ENCODE assay signal across 8 cellular contexts in the genomic region with DNA sequence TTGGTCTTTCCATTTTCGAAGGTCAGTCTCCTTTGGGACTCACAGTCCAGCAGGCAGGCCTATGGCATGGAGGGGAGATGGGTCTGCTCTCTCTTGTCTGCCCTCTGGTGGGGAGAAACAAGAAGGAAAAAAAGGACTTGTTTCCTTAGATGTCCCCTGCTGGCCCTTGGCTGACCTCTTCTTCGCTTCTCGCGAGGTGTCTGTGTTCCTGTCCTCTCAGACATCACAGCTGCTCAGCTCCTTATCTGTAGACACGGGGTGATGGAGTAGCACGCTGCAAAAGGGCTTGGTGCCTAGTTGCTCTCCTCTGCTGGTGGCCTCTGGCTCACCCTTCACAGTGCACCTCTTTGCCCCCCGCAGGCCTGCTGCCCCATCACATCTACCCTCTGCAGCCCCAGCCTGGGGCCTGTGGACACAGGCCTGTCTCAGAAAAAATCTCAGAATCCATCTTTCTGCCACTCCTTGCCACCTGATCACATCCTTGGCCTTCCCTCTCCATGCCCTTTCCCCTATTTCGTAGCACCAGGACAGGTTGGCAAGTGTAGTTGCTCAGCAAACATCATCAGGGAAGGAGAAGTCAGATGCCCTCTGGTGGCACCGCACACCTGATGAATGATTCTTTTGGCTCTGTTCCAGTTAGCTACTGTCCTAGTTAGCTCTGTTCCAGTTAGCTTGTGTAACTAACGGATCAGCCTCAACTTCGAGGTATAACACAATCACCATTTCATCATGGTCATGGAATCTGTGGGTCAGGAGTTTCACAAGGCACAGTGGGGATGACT. TPM values are rescaled to one million over a fixed set of nuclear protein-coding genes. Genes with fewer than 3 reads are reported as not detected.
DNase-seq lines count a peak whose midpoint lies in the region; ATAC-seq, FAIRE-seq and TF ChIP-seq lines count a peak whose summit lies in the region.

No MANE protein-coding gene starts in this region.

- TF ChIP-seq CTCF in D721Med (IDR thresholded peaks at IDR 0.05; ENCODE audit: insufficient read depth, missing control alignments), result peak; percentile 58
- peak; percentile 81 for TF ChIP-seq CTCF in OCI-LY7 (conservative IDR thresholded peaks at IDR 0.05; ENCODE audit: low read length)
- TF ChIP-seq CTCF in osteocyte (IDR thresholded peaks at IDR 0.05), result peak; percentile 79

- ATAC-seq in activated naive CD8-positive, alpha-beta T cell treated with anti-CD3 and anti-CD28 coated beads, Interleukin-2, amount 10 ng/mL, durations not matched to agents 7 days and 5 days (ENCODE audit: low read depth), result no peak
- no peak for ATAC-seq in GM21447 (IDR thresholded peaks at IDR 0.05; ENCODE audit: unreplicated experiment)

- no TSS peak for BruUV-seq in OCI-LY7 (replicated peaks; lab: Mats Ljungman, UMichigan)

- no peaks in the 10 kb centered on the region for H3K4me1 ChIP-seq in OCI-LY7 (ENCODE audit: insufficient read depth, low read length, poor library complexity, severe bottlenecking)

- FAIRE-seq in D721Med (lab: Jason Lieb, UNC), result no peak

- no peak overlapping the region for H3K4me2 ChIP-seq in OCI-LY7 (ENCODE audit: low read length)

- POLR2A ChIA-PET in OCI-LY7 (lab: Charles Lee), result interaction anchor here (0.6 to 1.2 kb wide), 3 partner anchors 29 to 253 kb away, joined by 3 to 5 read pairs (median 3); no protein-coding TSS in a partner anchor
- POLR2A ChIA-PET in activated naive CD8-positive, alpha-beta T cell treated with anti-CD3 and anti-CD28 coated beads, Interleukin-2, amount 10 ng/mL, durations not matched to agents 7 days and 5 days (lab: Charles Lee), result no interaction called here

- H3K27ac Mint-ChIP-seq in activated naive CD8-positive, alpha-beta T cell treated with anti-CD3 and anti-CD28 coated beads, Interleukin-2, amount 10 ng/mL, durations not matched to agents 7 days and 5 days, result no peak overlapping the region
- H3K27ac Mint-ChIP-seq in osteocyte (ENCODE audit: unreplicated experiment), result no peak overlapping the region

- no peaks in the 10 kb centered on the region for H4K20me1 ChIP-seq in OCI-LY7 (ENCODE audit: insufficient read depth, low read length)

- CTCF ChIA-PET in OCI-LY7 (lab: Charles Lee; ENCODE audit: unreplicated experiment), result interaction anchor here (1.3 kb wide), 1 partner anchor 130 kb away, joined by 3 read pairs; no protein-coding TSS in a partner anchor

- H3K79me2 ChIP-seq in OCI-LY7 (ENCODE audit: insufficient read depth, low read depth, low read length), result no peaks in the 10 kb centered on the region

- DNase-seq in D721Med (ENCODE audit: insufficient read length, low spot score), result peak; percentile 50
- peak in 66 of 76 experiments; percentile 7 to 81 (median 46) for DNase-seq in HUDEP-2 (lab: John Stamatoyannopoulos, UW; ENCODE audit: unreplicated experiment in 76 of 76)
- peak; percentile 60 for DNase-seq in OCI-LY7 (ENCODE audit: low spot score)
- peak; percentile 42 for DNase-seq in activated naive CD8-positive, alpha-beta T cell treated with anti-CD3 and anti-CD28 coated beads, Interleukin-2, amount 10 ng/mL, durations not matched to agents 7 days and 5 days
- DNase-seq in head of caudate nucleus, result peak in 38 of 42 donors; percentile 11 to 85 (median 63)
- DNase-seq in osteocyte (ENCODE audit: extremely low spot score, unreplicated experiment), result no peak
- no peak for DNase-seq in NK-92 treated with Interleukin-12 subunit alpha and Interleukin-12 subunit beta, amount 100 ng/mL, for 24 hours (lab: John Stamatoyannopoulos, UW)

- no peak overlapping the region for H3K4me3 Mint-ChIP-seq in activated naive CD8-positive, alpha-beta T cell treated with anti-CD3 and anti-CD28 coated beads, Interleukin-2, amount 10 ng/mL, durations not matched to agents 7 days and 5 days
- no peak overlapping the region for H3K4me3 Mint-ChIP-seq in osteocyte (ENCODE audit: unreplicated experiment)

- peaks cover 9% of the 10 kb centered on the region for H3K27me3 Mint-ChIP-seq in activated naive CD8-positive, alpha-beta T cell treated with anti-CD3 and anti-CD28 coated beads, Interleukin-2, amount 10 ng/mL, durations not matched to agents 7 days and 5 days
- no peaks in the 10 kb centered on the region for H3K27me3 Mint-ChIP-seq in osteocyte (ENCODE audit: unreplicated experiment)

- H3K36me3 ChIP-seq in OCI-LY7 (ENCODE audit: insufficient read depth, low read length), result no peaks in the 10 kb centered on the region

- no peaks in the 10 kb centered on the region for H3K36me3 Mint-ChIP-seq in activated naive CD8-positive, alpha-beta T cell treated with anti-CD3 and anti-CD28 coated beads, Interleukin-2, amount 10 ng/mL, durations not matched to agents 7 days and 5 days
- H3K36me3 Mint-ChIP-seq in osteocyte (ENCODE audit: unreplicated experiment), result no peaks in the 10 kb centered on the region

- no peak overlapping the region for H2AFZ ChIP-seq in OCI-LY7 (ENCODE audit: low read length)

- no peak overlapping the region for H3K27ac ChIP-seq in OCI-LY7 (ENCODE audit: low read depth, low read length, poor library complexity, severe bottlenecking)

- H3K4me1 Mint-ChIP-seq in activated naive CD8-positive, alpha-beta T cell treated with anti-CD3 and anti-CD28 coated beads, Interleukin-2, amount 10 ng/mL, durations not matched to agents 7 days and 5 days, result peaks cover 4% of the 10 kb centered on the region
- H3K4me1 Mint-ChIP-seq in osteocyte (ENCODE audit: unreplicated experiment), result peaks cover 15% of the 10 kb centered on the region

- H3K9me2 ChIP-seq in OCI-LY7 (ENCODE audit: insufficient read depth, low read length), result no peaks in the 10 kb centered on the region

- H3K9me3 ChIP-seq in OCI-LY7 (ENCODE audit: low read length), result no peaks in the 10 kb centered on the region

- H3K4me3 ChIP-seq in OCI-LY7 (ENCODE audit: low read depth, low read length, poor library complexity, severe bottlenecking), result no peak overlapping the region

- peaks cover 2% of the 10 kb centered on the region for H3K9me3 Mint-ChIP-seq in activated naive CD8-positive, alpha-beta T cell treated with anti-CD3 and anti-CD28 coated beads, Interleukin-2, amount 10 ng/mL, durations not matched to agents 7 days and 5 days
- H3K9me3 Mint-ChIP-seq in osteocyte (ENCODE audit: unreplicated experiment), result no peaks in the 10 kb centered on the region

- intact Hi-C loops in OCI-LY7 (cut with micrococcal nuclease; ENCODE audit: unreplicated experiment) (loop anchor here (1.0 kb wide), 1 partner anchor 122 kb away; no protein-coding TSS in a partner anchor), head of caudate nucleus (cut with DNase I) (no loop called here)

RNA-seq across cellular contexts. Expression of a gene that starts 18.7 kb away (rescaled TPM):
- 185 and 223 TPM in 2 replicates for total RNA-seq in OCI-LY7 (2014; rRNA removed; shearing (Covaris generic))
- total RNA-seq in OCI-LY7 (2022) (256 and 298 TPM in 2 replicates), osteocyte (93.0 and 94.6 TPM in 2 replicates)
- total RNA-seq in activated naive CD8-positive, alpha-beta T cell treated with anti-CD3 and anti-CD28 coated beads, Interleukin-2, amount 10 ng/mL, durations not matched to agents 7 days and 5 days, result 100 to 1,000 TPM; 197 to 201 TPM

RNA-seq across cellular contexts. Expression of a gene that starts 25.6 kb away (rescaled TPM):
- 0.63 and 1.3 TPM in 2 replicates for total RNA-seq in OCI-LY7 (2014; rRNA removed; shearing (Covaris generic))
- 0.27 and 0.94 TPM in 2 replicates for total RNA-seq in OCI-LY7 (2022)
- total RNA-seq in activated naive CD8-positive, alpha-beta T cell treated with anti-CD3 and anti-CD28 coated beads, Interleukin-2, amount 10 ng/mL, durations not matched to agents 7 days and 5 days, result 10 to 100 TPM; 16.5 to 16.6 TPM
- total RNA-seq in osteocyte, result 8.0 and 10.4 TPM in 2 replicates

Comparison
In these comparisons a context has a peak if more than half of its experiments do, and no peak if none do; other contexts are left out.
1. DNase-seq: peak in D721Med (single experiment), HUDEP-2 (66 of 76), OCI-LY7 (single experiment), activated naive CD8-positive, alpha-beta T cell treated with anti-CD3 and anti-CD28 coated beads, Interleukin-2, amount 10 ng/mL, durations not matched to agents 7 days and 5 days (single experiment) and head of caudate nucleus (38 of 42); none in osteocyte (single experiment) and NK-92 treated with Interleukin-12 subunit alpha and Interleukin-12 subunit beta, amount 100 ng/mL, for 24 hours (single experiment).
2. Peak in every context shown above with its lines, with median percentiles within 50 percentile points of each other: CTCF ChIP-seq.